25 cellular contexts compared by ENCODE assay signal in genomic region chr4:175422331-175422730, GRCh38.
DNase-seq lines count a peak whose midpoint lies in the region; ATAC-seq, FAIRE-seq and TF ChIP-seq lines count a peak whose summit lies in the region.
"Had no signal": no experiment of that assay in that cellular context is flagged by ENCODE, and none has a peak within 500 bp of the region (broad histone marks: within the 10 kb centered on the region; RNA-seq: fewer than 3 reads in every experiment).

No MANE protein-coding gene starts in this region.

- no peak for TF ChIP-seq RAD21 in A549 (conservative IDR thresholded peaks at IDR 0.05 in 1 of 2, IDR thresholded peaks at IDR 0.05 in 1 of 2)

- no peak for TF ChIP-seq EP300 in A549 (IDR thresholded peaks at IDR 0.05)

- peaks cover 10% of the 10 kb centered on the region; the same call in 2 of the 3 replicates for H3K9me3 ChIP-seq in A549
- H3K9me3 ChIP-seq: ovary had no signal

- H3K4me1 ChIP-seq in A549: peaks cover 43% of the 10 kb centered on the region
- H3K4me1 ChIP-seq: BLaER1 treated with 17β-estradiol and CSF1 and Interleukin-3, amounts not matched to agents 10 nM and 100 nM had no signal

- POLR2A ChIA-PET in A549 (lab: Yijun Ruan, JAX): interaction anchor here (1.1 kb wide), 1 partner anchor 593 kb away, joined by 5 read pairs; no protein-coding TSS in a partner anchor

- DNase-seq in A549 (ENCODE audit: low read depth in 1 of 2, low spot score in 1 of 2) (peak in 1 of 2 experiments; percentile 37), HCEC 1CT (peak; percentile 55), brain microvascular endothelial cell (peak; percentile 60), kidney epithelial cell (ENCODE audit: low read depth) (peak; percentile 29), retina (no peak), NCI-H2196 (lab: John Stamatoyannopoulos, UW; ENCODE audit: unreplicated experiment) (no peak), inferior parietal cortex (ENCODE audit: extremely low spot score) (no peak), NCI-H748 (lab: John Stamatoyannopoulos, UW; ENCODE audit: unreplicated experiment) (no peak)
- DNase-seq: 8988T; activated CD4-positive, CD25-positive, alpha-beta regulatory T cell treated with anti-CD3 and anti-CD28 coated beads, Interleukin-2, amount 50 U/mL, for 72 hours; activated CD8-positive, alpha-beta T cell treated with anti-CD3 and anti-CD28 coated beads, Interleukin-2, amount 10 ng/mL, durations not matched to agents 7 days and 5 days; activated gamma-delta T cell treated with Interleukin-2 at 50 U/mL for 16 hours; H9; kidney; mammary epithelial cell; NCI-H1694; NCI-H2171 treated with DMSO at 0.1 percent for 48 hours; NCI-H748 treated with DMSO at 0.1 percent for 48 hours; ovary; right cardiac atrium; Right ventricle myocardium superior; stimulated activated CD8-positive, alpha-beta memory T cell treated with anti-CD3 and anti-CD28 coated beads, Interleukin-4, amount 100 ng/mL, for 48 hours had no signal

- TF ChIP-seq CTCF in A549 (IDR thresholded peaks at IDR 0.05) (no peak), brain microvascular endothelial cell (IDR thresholded peaks at IDR 0.05; ENCODE audit: low read depth, low read length, missing control alignments) (no peak), kidney epithelial cell (IDR thresholded peaks at IDR 0.05; ENCODE audit: insufficient read depth, low read length, poor library complexity, severe bottlenecking) (no peak)

- no peak for TF ChIP-seq POLR2A in A549 (IDR thresholded peaks at IDR 0.05; ENCODE audit: low read length)

- H3K36me3 ChIP-seq in brain microvascular endothelial cell (replicated peaks) (no peaks in the 10 kb centered on the region), kidney epithelial cell (ENCODE audit: control insufficient read depth, insufficient read depth, low read length) (no peaks in the 10 kb centered on the region)
- H3K36me3 ChIP-seq: BLaER1 treated with 17β-estradiol and CSF1 and Interleukin-3, amounts not matched to agents 10 nM and 100 nM; cardiac muscle cell; ovary had no signal

- H3K4me3 ChIP-seq in A549 (no peak overlapping the region), brain microvascular endothelial cell (ENCODE audit: low read depth, low read length) (no peak overlapping the region), kidney epithelial cell (ENCODE audit: low read depth, low read length) (no peak overlapping the region)
- H3K4me3 ChIP-seq: BLaER1 treated with 17β-estradiol and CSF1 and Interleukin-3, amounts not matched to agents 10 nM and 100 nM; cardiac muscle cell; ovary had no signal

- H3K4me2 ChIP-seq in A549: peak overlapping the region; percentile 55
- H3K4me2 ChIP-seq: BLaER1 treated with 17β-estradiol and CSF1 and Interleukin-3, amounts not matched to agents 10 nM and 100 nM had no signal

- H3K27me3 ChIP-seq in brain microvascular endothelial cell (replicated peaks) (no peaks in the 10 kb centered on the region), kidney epithelial cell (ENCODE audit: control insufficient read depth, insufficient read depth, low read length) (no peaks in the 10 kb centered on the region)
- H3K27me3 ChIP-seq: BLaER1 treated with 17β-estradiol and CSF1 and Interleukin-3, amounts not matched to agents 10 nM and 100 nM; cardiac muscle cell; ovary had no signal

- ATAC-seq in A549: peak in 1 of 2 experiments; percentile 32; a peak in 2 of 6 replicates
- ATAC-seq: activated CD8-positive, alpha-beta T cell treated with anti-CD3 and anti-CD28 coated beads, Interleukin-2, amount 10 ng/mL, durations not matched to agents 7 days and 5 days; right cardiac atrium had no signal

- WGBS in A549 (ENCODE audit: missing lambda C conversion rate): 36% methylated on average over 2 of the region's 2 CpGs

- FAIRE-seq in A549 (lab: Jason Lieb, UNC): no peak
- FAIRE-seq: frontal cortex, kidney had no signal

- in situ Hi-C loops in brain microvascular endothelial cell (cut with HindIII; ENCODE audit: low pct_ligation_motif_present, low sequenced_read_pairs): no loop called here

- peak overlapping the region; percentile 85 to 93 for H3K27ac ChIP-seq in A549
- H3K27ac ChIP-seq in brain microvascular endothelial cell: peak overlapping the region; percentile 99
- H3K27ac ChIP-seq: BLaER1 treated with 17β-estradiol and CSF1 and Interleukin-3, amounts not matched to agents 10 nM and 100 nM; cardiac muscle cell; ovary had no signal

- CTCF ChIA-PET in A549 (lab: Yijun Ruan, JAX): interaction anchor here (1.5 kb wide), 1 partner anchor 114 kb away, joined by 7 read pairs; no protein-coding TSS in a partner anchor

TF ChIP-seq in A549, 52 proteins besides CTCF, POLR2A, EP300 and RAD21:
- TF ChIP-seq CHD4 (IDR thresholded peaks at IDR 0.05; ENCODE audit: borderline replicate concordance) (no peak), KDM1A (IDR thresholded peaks at IDR 0.05; ENCODE audit: low read depth) (no peak), MYC (IDR thresholded peaks at IDR 0.05; ENCODE audit: borderline replicate concordance, low read length) (no peak), FOSL2 (IDR thresholded peaks at IDR 0.05) (no peak), FOSL2 (CRISPR knock-in tag; IDR thresholded peaks at IDR 0.05) (peak; percentile 52)
TF ChIP-seq in A549: peak in this region for 1.

Comparison
In these comparisons a context has a peak if more than half of its experiments do, and no peak if none do; other contexts are left out.
1. DNase-seq: peak in HCEC 1CT (single experiment), brain microvascular endothelial cell (single experiment) and kidney epithelial cell (single experiment); none in retina (single experiment), NCI-H2196 (single experiment), inferior parietal cortex (single experiment) and NCI-H748 (single experiment).